Comparison of ENCODE assay signal across 17 cellular contexts in the genomic region with DNA sequence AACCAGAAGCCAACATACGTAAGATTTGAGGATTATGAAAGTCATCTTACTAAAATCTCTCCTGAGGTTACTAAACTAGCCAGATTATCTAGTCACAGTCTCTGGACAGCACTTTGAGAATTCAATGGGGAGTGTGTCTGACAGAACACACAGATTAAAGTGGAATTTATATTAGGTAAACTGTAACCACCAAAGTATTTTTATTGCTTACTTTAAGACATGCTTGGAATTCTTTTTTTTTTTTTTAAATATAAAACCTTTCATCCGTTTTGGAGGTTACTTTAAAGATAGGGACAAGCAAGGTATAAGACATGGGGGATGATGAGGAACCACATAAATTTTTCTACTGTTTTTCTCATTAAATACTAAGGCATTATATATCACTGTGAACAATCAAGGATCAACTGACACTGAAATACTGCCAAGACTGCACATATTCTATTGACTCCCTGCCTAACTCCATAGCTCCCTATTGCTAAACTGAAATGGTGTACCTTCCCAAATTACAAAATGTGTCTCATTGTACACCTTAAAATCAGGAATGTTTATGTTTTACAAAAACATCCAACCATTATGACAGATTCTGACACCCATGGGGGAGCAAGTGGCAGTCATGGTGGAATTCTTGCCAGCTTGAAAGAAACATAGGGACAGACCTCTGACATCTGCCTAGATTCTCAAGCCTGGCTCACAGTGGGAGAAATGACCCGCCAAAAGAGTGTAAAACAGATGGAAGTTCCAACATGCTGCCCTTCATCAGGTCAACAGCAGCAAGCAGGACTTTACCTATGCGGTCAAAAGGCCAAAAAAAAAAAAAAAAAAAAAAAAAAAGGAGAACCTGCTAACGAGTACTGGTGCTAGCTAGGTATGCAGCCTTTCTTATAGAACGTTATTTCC.
DNase-seq lines count a peak whose midpoint lies in the region; TF ChIP-seq lines count a peak whose summit lies in the region.
"Had no signal": no experiment of that assay in that cellular context is flagged by ENCODE, and none has a peak within 500 bp of the region (broad histone marks: within the 10 kb centered on the region; RNA-seq: fewer than 3 reads in every experiment).

No MANE protein-coding gene starts in this region.

- peaks cover 78% of the 10 kb centered on the region for H3K4me1 Mint-ChIP-seq in HFFc6 (ENCODE audit: low read depth)
- H3K4me1 Mint-ChIP-seq in nephron = peaks cover 33% of the 10 kb centered on the region
- no peaks in the 10 kb centered on the region for H3K4me1 Mint-ChIP-seq in Calu3 (ENCODE audit: low read depth, unreplicated experiment)

- in situ Hi-C loops in GM13976 (cut with MboI; ENCODE audit: low sequenced_read_pairs, unreplicated experiment) = no loop called here

- H3K27me3 ChIP-seq in SJCRH30 = no peaks in the 10 kb centered on the region
- H3K27me3 ChIP-seq: heart left ventricle, suprapubic skin had no signal

- CTCF ChIA-PET in Calu3 (lab: Charles Lee) = interaction anchor here (0.5 kb wide), 1 partner anchor 213 kb away, joined by 3 read pairs; no protein-coding TSS in a partner anchor

- BruUV-seq in Calu3 (replicated peaks; lab: Mats Ljungman, UMichigan) = no TSS peak

- H3K4me3 ChIP-seq in SJCRH30 = no peak overlapping the region
- H3K4me3 ChIP-seq: heart left ventricle, suprapubic skin had no signal

- H3K9me3 Mint-ChIP-seq in HFFc6 = no peaks in the 10 kb centered on the region
- no peaks in the 10 kb centered on the region for H3K9me3 Mint-ChIP-seq in nephron
- no peaks in the 10 kb centered on the region for H3K9me3 Mint-ChIP-seq in Calu3 (ENCODE audit: low read depth, unreplicated experiment)
- H3K9me3 Mint-ChIP-seq: CD4-positive, CD25-positive, alpha-beta regulatory T cell had no signal

- H3K36me3 ChIP-seq in SJCRH30 = no peaks in the 10 kb centered on the region
- H3K36me3 ChIP-seq: heart left ventricle, suprapubic skin had no signal

- 0 out of 2 replicates have a peak, but pooled peaks cover 3% of the 10 kb centered on the region for H3K4me1 ChIP-seq in SJCRH30
- H3K4me1 ChIP-seq: suprapubic skin had no signal

- TF ChIP-seq CTCF in HFFc6 (IDR thresholded peaks at IDR 0.05) = no peak
- TF ChIP-seq CTCF in nephron (IDR thresholded peaks at IDR 0.05; ENCODE audit: unreplicated experiment in 3 of 3) = no peak
- TF ChIP-seq CTCF in GM13976 (IDR thresholded peaks at IDR 0.05; ENCODE audit: borderline replicate concordance, control extremely low read depth, extremely low read depth, insufficient read depth, missing control alignments) = no peak
- no peak for TF ChIP-seq CTCF in Calu3 (IDR thresholded peaks at IDR 0.05; ENCODE audit: unreplicated experiment)

- peak overlapping the region; percentile 27; the same call in 1 of the 2 replicates for H3K4me3 Mint-ChIP-seq in HFFc6
- H3K4me3 Mint-ChIP-seq in nephron = no peak overlapping the region
- H3K4me3 Mint-ChIP-seq in Calu3 (ENCODE audit: low read depth, unreplicated experiment) = no peak overlapping the region
- H3K4me3 Mint-ChIP-seq: activated CD4-positive, alpha-beta T cell treated with anti-CD3 and anti-CD28 coated beads for 36 hours; activated naive CD8-positive, alpha-beta T cell; CD4-positive, CD25-positive, alpha-beta regulatory T cell had no signal

- no peak overlapping the region for H3K27ac ChIP-seq in SJCRH30
- H3K27ac ChIP-seq: heart left ventricle, suprapubic skin had no signal

- intact Hi-C loops in Calu3 (cut with micrococcal nuclease; ENCODE audit: unreplicated experiment) = no loop called here

- H3K36me3 Mint-ChIP-seq in HFFc6 (ENCODE audit: low read depth) = peaks cover 5% of the 10 kb centered on the region; the same call in 1 of the 2 replicates
- peaks cover 16% of the 10 kb centered on the region for H3K36me3 Mint-ChIP-seq in nephron (ENCODE audit: low read depth)
- H3K36me3 Mint-ChIP-seq in Calu3 (ENCODE audit: insufficient read depth, unreplicated experiment) = no peaks in the 10 kb centered on the region
- H3K36me3 Mint-ChIP-seq: activated naive CD8-positive, alpha-beta T cell had no signal

- H3K27ac Mint-ChIP-seq in HFFc6 (peak overlapping the region; percentile 43), nephron (peak overlapping the region; percentile 15 to 67 (median 42)), Calu3 (ENCODE audit: unreplicated experiment) (no peak overlapping the region)
- H3K27ac Mint-ChIP-seq: activated CD4-positive, alpha-beta T cell treated with anti-CD3 and anti-CD28 coated beads for 36 hours; activated naive CD8-positive, alpha-beta T cell had no signal

- H3K27me3 Mint-ChIP-seq in HFFc6 (ENCODE audit: insufficient read depth) (peaks cover 4% of the 10 kb centered on the region), nephron (ENCODE audit: low read depth) (no peaks in the 10 kb centered on the region), Calu3 (ENCODE audit: unreplicated experiment) (no peaks in the 10 kb centered on the region)
- H3K27me3 Mint-ChIP-seq: activated CD4-positive, alpha-beta T cell treated with anti-CD3 and anti-CD28 coated beads for 36 hours; activated naive CD8-positive, alpha-beta T cell had no signal

- DNase-seq in AG20443 (ENCODE audit: low spot score) = peak; percentile 37
- DNase-seq in HFFc6 = peak; percentile 85
- peak; percentile 35 for DNase-seq in astrocyte of the hippocampus (ENCODE audit: low read depth, low spot score)
- no peak for DNase-seq in SJCRH30
- DNase-seq in ureter (ENCODE audit: low spot score) = no peak
- DNase-seq in GM13976 (ENCODE audit: low spot score) = no peak
- DNase-seq in Calu3 = no peak
- DNase-seq: activated CD4-positive, alpha-beta T cell treated with anti-CD3 and anti-CD28 coated beads for 36 hours; activated T-cell treated with anti-CD3 and anti-CD28 coated beads for 4 hours; CD4-positive, CD25-positive, alpha-beta regulatory T cell; heart left ventricle; Kasumi-1; NCI-H1930; NCI-H524 treated with DMSO at 0.1 percent for 48 hours had no signal

- no peaks in the 10 kb centered on the region for H3K9me3 ChIP-seq in SJCRH30 (replicated peaks)
- H3K9me3 ChIP-seq: heart left ventricle, suprapubic skin had no signal

Comparison
In these comparisons a context has a peak if more than half of its experiments do, and no peak if none do; other contexts are left out.
1. DNase-seq: peak in AG20443 (single experiment), HFFc6 (single experiment) and astrocyte of the hippocampus (single experiment); none in SJCRH30 (0 of 2), ureter (single experiment), GM13976 (single experiment) and Calu3 (single experiment).